Comparison of ENCODE assay signal across 1 cellular context in the genomic region with DNA sequence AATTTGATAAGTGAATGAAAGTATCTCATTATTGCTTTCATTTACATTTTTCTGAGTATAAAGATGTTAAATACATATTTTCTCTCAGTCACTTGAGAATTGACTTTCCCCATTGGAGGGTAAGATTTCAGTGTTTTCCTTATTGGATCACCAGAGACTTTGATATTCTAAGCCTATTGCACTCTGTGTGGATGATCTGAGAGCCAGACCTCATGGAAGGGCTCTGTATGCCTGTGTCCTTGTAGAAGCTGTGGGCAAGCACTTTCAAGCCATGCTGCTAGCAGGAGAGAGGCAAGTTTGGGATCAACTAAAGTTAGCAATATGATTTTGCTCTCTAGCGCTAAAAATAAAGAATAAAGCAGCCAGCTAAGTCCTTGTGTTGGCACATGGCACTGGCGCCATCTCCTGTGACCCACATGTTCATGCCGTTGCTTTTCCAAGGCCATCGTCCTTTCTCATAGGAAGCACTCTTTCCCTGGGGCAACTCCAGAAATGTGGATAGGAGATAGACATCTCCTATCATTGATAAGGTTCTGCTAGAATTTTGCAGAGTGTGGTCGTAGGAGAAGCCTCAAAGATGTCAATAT.
TF ChIP-seq lines count a peak whose summit lies in the region.

No MANE protein-coding gene starts in this region.

TF ChIP-seq in SK-N-SH, 30 proteins besides CTCF, POLR2A, EP300 and RAD21 (continued from another document):
- TF ChIP-seq, protein P1, sequence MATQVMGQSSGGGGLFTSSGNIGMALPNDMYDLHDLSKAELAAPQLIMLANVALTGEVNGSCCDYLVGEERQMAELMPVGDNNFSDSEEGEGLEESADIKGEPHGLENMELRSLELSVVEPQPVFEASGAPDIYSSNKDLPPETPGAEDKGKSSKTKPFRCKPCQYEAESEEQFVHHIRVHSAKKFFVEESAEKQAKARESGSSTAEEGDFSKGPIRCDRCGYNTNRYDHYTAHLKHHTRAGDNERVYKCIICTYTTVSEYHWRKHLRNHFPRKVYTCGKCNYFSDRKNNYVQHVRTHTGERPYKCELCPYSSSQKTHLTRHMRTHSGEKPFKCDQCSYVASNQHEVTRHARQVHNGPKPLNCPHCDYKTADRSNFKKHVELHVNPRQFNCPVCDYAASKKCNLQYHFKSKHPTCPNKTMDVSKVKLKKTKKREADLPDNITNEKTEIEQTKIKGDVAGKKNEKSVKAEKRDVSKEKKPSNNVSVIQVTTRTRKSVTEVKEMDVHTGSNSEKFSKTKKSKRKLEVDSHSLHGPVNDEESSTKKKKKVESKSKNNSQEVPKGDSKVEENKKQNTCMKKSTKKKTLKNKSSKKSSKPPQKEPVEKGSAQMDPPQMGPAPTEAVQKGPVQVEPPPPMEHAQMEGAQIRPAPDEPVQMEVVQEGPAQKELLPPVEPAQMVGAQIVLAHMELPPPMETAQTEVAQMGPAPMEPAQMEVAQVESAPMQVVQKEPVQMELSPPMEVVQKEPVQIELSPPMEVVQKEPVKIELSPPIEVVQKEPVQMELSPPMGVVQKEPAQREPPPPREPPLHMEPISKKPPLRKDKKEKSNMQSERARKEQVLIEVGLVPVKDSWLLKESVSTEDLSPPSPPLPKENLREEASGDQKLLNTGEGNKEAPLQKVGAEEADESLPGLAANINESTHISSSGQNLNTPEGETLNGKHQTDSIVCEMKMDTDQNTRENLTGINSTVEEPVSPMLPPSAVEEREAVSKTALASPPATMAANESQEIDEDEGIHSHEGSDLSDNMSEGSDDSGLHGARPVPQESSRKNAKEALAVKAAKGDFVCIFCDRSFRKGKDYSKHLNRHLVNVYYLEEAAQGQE (IDR thresholded peaks at IDR 0.05; ENCODE audit: low read depth, low read length): no peak
- TF ChIP-seq, protein P2, sequence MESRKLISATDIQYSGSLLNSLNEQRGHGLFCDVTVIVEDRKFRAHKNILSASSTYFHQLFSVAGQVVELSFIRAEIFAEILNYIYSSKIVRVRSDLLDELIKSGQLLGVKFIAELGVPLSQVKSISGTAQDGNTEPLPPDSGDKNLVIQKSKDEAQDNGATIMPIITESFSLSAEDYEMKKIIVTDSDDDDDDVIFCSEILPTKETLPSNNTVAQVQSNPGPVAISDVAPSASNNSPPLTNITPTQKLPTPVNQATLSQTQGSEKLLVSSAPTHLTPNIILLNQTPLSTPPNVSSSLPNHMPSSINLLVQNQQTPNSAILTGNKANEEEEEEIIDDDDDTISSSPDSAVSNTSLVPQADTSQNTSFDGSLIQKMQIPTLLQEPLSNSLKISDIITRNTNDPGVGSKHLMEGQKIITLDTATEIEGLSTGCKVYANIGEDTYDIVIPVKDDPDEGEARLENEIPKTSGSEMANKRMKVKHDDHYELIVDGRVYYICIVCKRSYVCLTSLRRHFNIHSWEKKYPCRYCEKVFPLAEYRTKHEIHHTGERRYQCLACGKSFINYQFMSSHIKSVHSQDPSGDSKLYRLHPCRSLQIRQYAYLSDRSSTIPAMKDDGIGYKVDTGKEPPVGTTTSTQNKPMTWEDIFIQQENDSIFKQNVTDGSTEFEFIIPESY (IDR thresholded peaks at IDR 0.05; ENCODE audit: borderline replicate concordance, low read depth): no peak
- TF ChIP-seq, protein P3, sequence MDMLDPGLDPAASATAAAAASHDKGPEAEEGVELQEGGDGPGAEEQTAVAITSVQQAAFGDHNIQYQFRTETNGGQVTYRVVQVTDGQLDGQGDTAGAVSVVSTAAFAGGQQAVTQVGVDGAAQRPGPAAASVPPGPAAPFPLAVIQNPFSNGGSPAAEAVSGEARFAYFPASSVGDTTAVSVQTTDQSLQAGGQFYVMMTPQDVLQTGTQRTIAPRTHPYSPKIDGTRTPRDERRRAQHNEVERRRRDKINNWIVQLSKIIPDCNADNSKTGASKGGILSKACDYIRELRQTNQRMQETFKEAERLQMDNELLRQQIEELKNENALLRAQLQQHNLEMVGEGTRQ (IDR thresholded peaks at IDR 0.05; ENCODE audit: borderline replicate concordance, low read depth, low read length): no peak
- TF ChIP-seq RCOR1 (IDR thresholded peaks at IDR 0.05; ENCODE audit: low read length) (no peak), FOXJ3 (CRISPR knock-in tag; IDR thresholded peaks at IDR 0.05) (no peak), MXI1 (IDR thresholded peaks at IDR 0.05; ENCODE audit: low read depth, low read length) (no peak), GABPA (IDR thresholded peaks at IDR 0.05; ENCODE audit: low read depth) (no peak), NFIC (IDR thresholded peaks at IDR 0.05; ENCODE audit: borderline replicate concordance) (no peak), SIN3A (IDR thresholded peaks at IDR 0.05; ENCODE audit: borderline replicate concordance, low read depth, low read length) (no peak), FOXM1 (IDR thresholded peaks at IDR 0.05; ENCODE audit: low read depth) (no peak)
- TF ChIP-seq, protein P4, sequence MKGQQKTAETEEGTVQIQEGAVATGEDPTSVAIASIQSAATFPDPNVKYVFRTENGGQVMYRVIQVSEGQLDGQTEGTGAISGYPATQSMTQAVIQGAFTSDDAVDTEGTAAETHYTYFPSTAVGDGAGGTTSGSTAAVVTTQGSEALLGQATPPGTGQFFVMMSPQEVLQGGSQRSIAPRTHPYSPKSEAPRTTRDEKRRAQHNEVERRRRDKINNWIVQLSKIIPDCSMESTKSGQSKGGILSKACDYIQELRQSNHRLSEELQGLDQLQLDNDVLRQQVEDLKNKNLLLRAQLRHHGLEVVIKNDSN (IDR thresholded peaks at IDR 0.05; ENCODE audit: borderline replicate concordance, low read depth): no peak
- TF ChIP-seq, protein P5, sequence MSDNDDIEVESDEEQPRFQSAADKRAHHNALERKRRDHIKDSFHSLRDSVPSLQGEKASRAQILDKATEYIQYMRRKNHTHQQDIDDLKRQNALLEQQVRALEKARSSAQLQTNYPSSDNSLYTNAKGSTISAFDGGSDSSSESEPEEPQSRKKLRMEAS (IDR thresholded peaks at IDR 0.05; ENCODE audit: low read depth): no peak
